15 cellular contexts compared by ENCODE assay signal in genomic region chr14:79510659-79511058, GRCh38.
DNase-seq lines count a peak whose midpoint lies in the region; ATAC-seq and TF ChIP-seq lines count a peak whose summit lies in the region.
"Had no signal": no experiment of that assay in that cellular context is flagged by ENCODE, and none has a peak within 500 bp of the region (broad histone marks: within the 10 kb centered on the region; RNA-seq: fewer than 3 reads in every experiment).

No MANE protein-coding gene starts in this region.

- H3K56ac ChIP-seq in IMR-90 (ENCODE audit: extremely low read depth, insufficient read depth, low read length), result no peak overlapping the region

- WGBS in IMR-90 (ENCODE audit: extremely low coverage in 2 of 2, insufficient read length in 1 of 2), 2 experiments, result no CpG with 5 or more reads among the region's 3 CpGs
- WGBS in mesenchymal stem cell, result 10% methylated on average over 3 of the region's 3 CpGs

- ATAC-seq in IMR-90 (ENCODE audit: low read depth) (peak; percentile 73), GM23338 (no peak), Right ventricle myocardium superior (ENCODE audit: poor library complexity) (no peak)

- H3K27me3 Mint-ChIP-seq in GM23338 (ENCODE audit: insufficient read depth, low read depth, poor library complexity), result peaks cover 2% of the 10 kb centered on the region

- H3K4ac ChIP-seq in IMR-90 (ENCODE audit: low read depth, low read length) (no peak overlapping the region; the same call in 1 of the 2 replicates), mesenchymal stem cell (ENCODE audit: low read depth in 1 of 2, low read length in 2 of 2) (no peak overlapping the region)

- no peaks in the 10 kb centered on the region for H3K4me1 ChIP-seq in A673 (ENCODE audit: insufficient read depth, low read length, poor library complexity, severe bottlenecking)
- peaks cover 15% of the 10 kb centered on the region for H3K4me1 ChIP-seq in IMR-90 (ENCODE audit: control insufficient read depth, insufficient read depth, low read length)
- H3K4me1 ChIP-seq in mesenchymal stem cell (ENCODE audit: control insufficient read depth, insufficient read depth, low read depth, low read length), result peaks cover 6% of the 10 kb centered on the region
- peaks cover 2% of the 10 kb centered on the region for H3K4me1 ChIP-seq in GM23338 (ENCODE audit: insufficient read depth)
- no peaks in the 10 kb centered on the region for H3K4me1 ChIP-seq in SJCRH30
- H3K4me1 ChIP-seq: suprapubic skin had no signal

- H3K79me2 ChIP-seq in GM23338 (replicated peaks; ENCODE audit: insufficient read depth), result no peaks in the 10 kb centered on the region

- H3K4me3 ChIP-seq in A673 (ENCODE audit: low read depth, low read length, poor library complexity, severe bottlenecking), result no peak overlapping the region
- H3K4me3 ChIP-seq in IMR-90 (ENCODE audit: insufficient read depth, low read depth, low read length), result no peak overlapping the region
- no peak overlapping the region for H3K4me3 ChIP-seq in cardiac fibroblast (replicated peaks in 1 of 2; ENCODE audit: low read depth in 2 of 2, low read length in 2 of 2)
- no peak overlapping the region for H3K4me3 ChIP-seq in mesenchymal stem cell (ENCODE audit: insufficient read depth in 1 of 2, low read depth in 1 of 2, low read length in 2 of 2)
- no peak overlapping the region for H3K4me3 ChIP-seq in GM23338
- H3K4me3 ChIP-seq in SJCRH30, result no peak overlapping the region
- H3K4me3 ChIP-seq: lung, SJSA1, suprapubic skin had no signal

- H4K91ac ChIP-seq in IMR-90 (ENCODE audit: insufficient read depth, low read depth, low read length) (no peak overlapping the region), mesenchymal stem cell (ENCODE audit: low read length) (no peak overlapping the region)

- TF ChIP-seq RAD21 in IMR-90 (IDR thresholded peaks at IDR 0.05; ENCODE audit: low read length), result no peak

- H3K23ac ChIP-seq in IMR-90 (ENCODE audit: low read depth, low read length), result no peak overlapping the region
- no peak overlapping the region for H3K23ac ChIP-seq in mesenchymal stem cell (ENCODE audit: low read length in 2 of 2)

- H2BK5ac ChIP-seq in IMR-90 (ENCODE audit: low read depth, low read length, poor library complexity, severe bottlenecking) (peak overlapping the region; percentile 73), mesenchymal stem cell (ENCODE audit: low read depth, low read length, poor library complexity, severe bottlenecking) (peak overlapping the region; percentile 3)

- peak overlapping the region; percentile 62; the same call in 1 of the 2 replicates for H2BK20ac ChIP-seq in IMR-90 (ENCODE audit: low read depth, low read length)

- H4K5ac ChIP-seq in IMR-90 (ENCODE audit: low read depth, low read length), result peak overlapping the region; percentile 28; the same call in 1 of the 2 replicates

- H2AK5ac ChIP-seq in IMR-90 (ENCODE audit: low read depth, low read length) (no peak overlapping the region), mesenchymal stem cell (ENCODE audit: low read length, severe bottlenecking) (peak overlapping the region; percentile 93)

- H3K27ac Mint-ChIP-seq in GM23338, result no peak overlapping the region

- no peak overlapping the region for H2BK12ac ChIP-seq in mesenchymal stem cell (ENCODE audit: low read length in 2 of 2)

- no peaks in the 10 kb centered on the region for H3K9me2 ChIP-seq in GM23338 (ENCODE audit: insufficient read depth)

- POLR2A ChIA-PET in A673 (lab: Charles Lee; ENCODE audit: low non-redundant PET), result no interaction called here
- POLR2A ChIA-PET in IMR-90 (lab: Charles Lee; ENCODE audit: unreplicated experiment), result no interaction called here

- H2BK15ac ChIP-seq in IMR-90 (ENCODE audit: low read depth, low read length) (no peak overlapping the region; the same call in 2 of the 3 replicates), mesenchymal stem cell (ENCODE audit: low read depth, poor library complexity, severe bottlenecking) (no peak overlapping the region)

- no peaks in the 10 kb centered on the region for H3K27me3 ChIP-seq in A673 (replicated peaks; ENCODE audit: insufficient read depth, low read depth, low read length, poor library complexity)
- H3K27me3 ChIP-seq in IMR-90 (ENCODE audit: control insufficient read depth, insufficient read depth, low read length), result no peaks in the 10 kb centered on the region
- no peaks in the 10 kb centered on the region for H3K27me3 ChIP-seq in mesenchymal stem cell (ENCODE audit: control insufficient read depth in 1 of 2, insufficient read depth in 1 of 2, low read length in 2 of 2)
- no peaks in the 10 kb centered on the region for H3K27me3 ChIP-seq in GM23338 (ENCODE audit: insufficient read depth)
- H3K27me3 ChIP-seq in SJCRH30, result no peaks in the 10 kb centered on the region
- H3K27me3 ChIP-seq: SJSA1, suprapubic skin had no signal

- H3K79me1 ChIP-seq in IMR-90 (ENCODE audit: low read depth in 1 of 2, low read length in 2 of 2) (no peaks in the 10 kb centered on the region), mesenchymal stem cell (replicated peaks; ENCODE audit: low read length, poor library complexity, severe bottlenecking) (no peaks in the 10 kb centered on the region)

- H2AK9ac ChIP-seq in IMR-90 (replicated peaks; ENCODE audit: low read depth, low read length, poor library complexity), result no peak overlapping the region

- DNase-seq in A673 (ENCODE audit: low spot score) (peak; percentile 66), IMR-90 (peak; percentile 65), cardiac fibroblast (ENCODE audit: low read depth in 2 of 2) (peak; percentile 44 to 67), mesenchymal stem cell (peak; percentile 80), GM23338 (ENCODE audit: low spot score) (no peak), SJCRH30 (no peak), CD1c-positive myeloid dendritic cell (ENCODE audit: extremely low spot score) (no peak), Right ventricle myocardium superior (no peak)
- DNase-seq: ACHN; activated naive CD4-positive, alpha-beta T cell treated with Interleukin-2 at 50 U/mL for 16 hours; caudate nucleus; NCI-H2029 treated with DMSO at 0.1 percent for 48 hours had no signal

- dilution Hi-C loops in IMR-90 (cut with HindIII; ENCODE audit: low sequenced_read_pairs, unreplicated experiment), result no loop called here

- no peak overlapping the region for H3K9ac ChIP-seq in IMR-90 (ENCODE audit: low read depth, low read length)
- H3K9ac ChIP-seq in mesenchymal stem cell (ENCODE audit: low read length), result no peak overlapping the region

- no peaks in the 10 kb centered on the region for H3K9me3 Mint-ChIP-seq in GM23338

- H3K36me3 ChIP-seq in A673 (ENCODE audit: insufficient read depth, low read length, poor library complexity, severe bottlenecking) (no peaks in the 10 kb centered on the region), IMR-90 (ENCODE audit: control insufficient read depth, insufficient read depth, low read length) (no peaks in the 10 kb centered on the region), mesenchymal stem cell (ENCODE audit: control insufficient read depth in 1 of 2, insufficient read depth in 2 of 2, low read depth in 1 of 2, low read length in 2 of 2) (no peaks in the 10 kb centered on the region), GM23338 (ENCODE audit: insufficient read depth) (no peaks in the 10 kb centered on the region), SJCRH30 (no peaks in the 10 kb centered on the region)
- H3K36me3 ChIP-seq: SJSA1, suprapubic skin had no signal

- H2BK120ac ChIP-seq in IMR-90 (ENCODE audit: low read depth, low read length) (no peak overlapping the region), mesenchymal stem cell (ENCODE audit: low read depth, low read length) (no peak overlapping the region)

- TF ChIP-seq CTCF in A673 (conservative IDR thresholded peaks at IDR 0.05; ENCODE audit: low read depth, low read length), result no peak
- TF ChIP-seq CTCF in IMR-90 (conservative IDR thresholded peaks at IDR 0.05; ENCODE audit: low read depth, low read length), result no peak
- TF ChIP-seq CTCF in cardiac fibroblast (IDR thresholded peaks at IDR 0.05; ENCODE audit: low read depth, low read length), result no peak
- no peak for TF ChIP-seq CTCF in GM23338 (conservative IDR thresholded peaks at IDR 0.05; ENCODE audit: low read depth in 2 of 2)

- no peak overlapping the region for H2AFZ ChIP-seq in IMR-90 (replicated peaks; ENCODE audit: low read length, poor library complexity)
- no peak overlapping the region for H2AFZ ChIP-seq in mesenchymal stem cell (ENCODE audit: low read depth, low read length)
- H2AFZ ChIP-seq in GM23338, result no peak overlapping the region

- intact Hi-C loops in A673 (cut with micrococcal nuclease; ENCODE audit: unreplicated experiment), result no loop called here
- intact Hi-C loops in IMR-90 (cut with micrococcal nuclease), result loop anchor here (10.0 kb wide), 1 partner anchor 236 kb away; no protein-coding TSS in a partner anchor
- intact Hi-C loops in Right ventricle myocardium superior (cut with DNase I), result no loop called here

- CTCF ChIA-PET in A673 (lab: Charles Lee), result no interaction called here
- CTCF ChIA-PET in IMR-90 (lab: Yijun Ruan, JAX), result interaction anchor here (0.8 kb wide), 1 partner anchor 505 kb away, joined by 4 read pairs; no protein-coding TSS in a partner anchor

- H3K18ac ChIP-seq in IMR-90 (ENCODE audit: low read depth, low read length), result peak overlapping the region; percentile 88; the same call in 1 of the 2 replicates
- no peak overlapping the region for H3K18ac ChIP-seq in mesenchymal stem cell (ENCODE audit: low read depth in 1 of 2, low read length in 2 of 2)

- in situ Hi-C loops in IMR-90 (cut with MboI; ENCODE audit: low sequenced_read_pairs), result no loop called here

- H3K27ac ChIP-seq in A673 (ENCODE audit: low read depth, low read length, poor library complexity, severe bottlenecking), result no peak overlapping the region
- no peak overlapping the region for H3K27ac ChIP-seq in IMR-90 (ENCODE audit: insufficient read depth, low read length)
- peak overlapping the region; percentile 75 for H3K27ac ChIP-seq in mesenchymal stem cell (ENCODE audit: low read length, poor library complexity, severe bottlenecking)
- no peak overlapping the region for H3K27ac ChIP-seq in GM23338 (ENCODE audit: low read depth)
- no peak overlapping the region for H3K27ac ChIP-seq in SJCRH30
- H3K27ac ChIP-seq: SJSA1, suprapubic skin had no signal

- H3K4me3 Mint-ChIP-seq in GM23338, result no peak overlapping the region

- BruUV-seq in A673 (replicated peaks; lab: Mats Ljungman, UMichigan) (no TSS peak), IMR-90 (replicated peaks; lab: Mats Ljungman, UMichigan) (no TSS peak)

- no peaks in the 10 kb centered on the region for H4K20me1 ChIP-seq in IMR-90 (ENCODE audit: insufficient read depth, low read length)
- H4K20me1 ChIP-seq in GM23338 (replicated peaks; ENCODE audit: insufficient read depth), result no peaks in the 10 kb centered on the region

- H3F3A ChIP-seq in GM23338 (replicated peaks; ENCODE audit: low read depth), result no peaks in the 10 kb centered on the region

- TF ChIP-seq POLR2A in IMR-90 (IDR thresholded peaks at IDR 0.05; ENCODE audit: low read depth, low read length), result no peak

- H4K8ac ChIP-seq in IMR-90 (ENCODE audit: low read depth in 2 of 2, low read length in 2 of 2) (no peak overlapping the region), mesenchymal stem cell (ENCODE audit: low read length) (no peak overlapping the region)

- peaks cover 14% of the 10 kb centered on the region for H3K4me1 Mint-ChIP-seq in GM23338

- 0 out of 2 replicates have a peak overlapping the region, but pooled peaks have one; percentile 16 for H3K14ac ChIP-seq in IMR-90 (replicated peaks; ENCODE audit: low read depth, low read length)
- H3K14ac ChIP-seq in mesenchymal stem cell (ENCODE audit: low read length in 2 of 2), result no peak overlapping the region

- H3K9me1 ChIP-seq in IMR-90 (ENCODE audit: insufficient read depth, low read length), result peaks cover 3% of the 10 kb centered on the region; the same call in 1 of the 2 replicates

- no peaks in the 10 kb centered on the region for H3K36me3 Mint-ChIP-seq in GM23338 (ENCODE audit: low read depth)

- H3K9me3 ChIP-seq in A673 (ENCODE audit: low read depth, low read length, poor library complexity, severe bottlenecking) (no peaks in the 10 kb centered on the region), IMR-90 (ENCODE audit: control insufficient read depth, insufficient read depth, low read length) (no peaks in the 10 kb centered on the region), mesenchymal stem cell (ENCODE audit: control insufficient read depth, low read length) (no peaks in the 10 kb centered on the region), SJCRH30 (replicated peaks) (no peaks in the 10 kb centered on the region)
- H3K9me3 ChIP-seq: SJSA1, suprapubic skin had no signal

- H3K4me2 ChIP-seq in IMR-90 (ENCODE audit: low read depth, low read length) (peak overlapping the region; percentile 62; the same call in 1 of the 2 replicates), mesenchymal stem cell (ENCODE audit: low read length, poor library complexity, severe bottlenecking) (no peak overlapping the region), GM23338 (no peak overlapping the region)

Comparison
In these comparisons a context has a peak if more than half of its experiments do, and no peak if none do; other contexts are left out.
1. DNase-seq: peak in A673 (single experiment), IMR-90 (single experiment), cardiac fibroblast (2 of 2) and mesenchymal stem cell (single experiment); none in GM23338 (single experiment), SJCRH30 (0 of 2), CD1c-positive myeloid dendritic cell (single experiment) and Right ventricle myocardium superior (single experiment).